In the genomic region with DNA sequence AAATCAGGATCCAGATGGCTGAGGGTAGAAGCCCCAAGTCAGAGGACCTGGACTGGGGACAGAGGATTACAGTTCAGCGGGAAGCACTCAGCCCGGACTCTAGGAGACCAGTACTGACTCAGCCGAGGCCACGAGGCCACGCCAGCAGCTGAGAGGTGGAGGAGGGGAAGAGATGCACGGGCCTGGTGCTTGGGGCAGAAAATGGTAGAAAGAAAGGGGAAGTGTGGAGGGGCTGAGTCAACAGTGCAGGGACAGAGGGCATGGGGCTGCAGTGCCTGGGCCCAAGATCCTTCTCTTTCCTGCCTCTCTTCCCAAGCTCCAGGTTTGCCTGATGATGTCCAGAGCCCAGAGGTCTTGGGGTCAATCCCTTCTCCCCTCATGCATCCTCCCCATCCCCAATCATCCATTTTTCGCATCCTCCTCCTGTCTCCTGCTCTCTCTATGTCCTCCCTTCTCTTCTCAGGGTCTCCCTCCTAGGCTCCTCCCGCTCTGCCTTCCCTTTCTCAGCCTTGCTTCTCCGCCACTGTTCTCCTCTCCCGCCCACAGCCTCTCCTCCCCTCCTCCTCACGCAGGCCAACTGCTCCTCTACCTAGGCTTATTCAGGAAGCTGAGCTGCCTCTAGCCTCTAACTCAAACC, we compare ENCODE assay signal across 9 cellular contexts. TPM values are rescaled to one million over a fixed set of nuclear protein-coding genes. Genes with fewer than 3 reads are reported as not detected.
DNase-seq lines count a peak whose midpoint lies in the region; ATAC-seq, FAIRE-seq and TF ChIP-seq lines count a peak whose summit lies in the region.
"Had no signal": no experiment of that assay in that cellular context is flagged by ENCODE, and none has a peak within 500 bp of the region (broad histone marks: within the 10 kb centered on the region; RNA-seq: fewer than 3 reads in every experiment).

No MANE protein-coding gene starts in this region.

- H3K9ac ChIP-seq in HepG2 (ENCODE audit: insufficient read depth, low read depth, low read length): no peak overlapping the region
- H3K9ac ChIP-seq: KMS-11 had no signal

- H3K4me1 ChIP-seq in HEK293 (ENCODE audit: control insufficient read depth, insufficient read depth, low read length): peaks cover 11% of the 10 kb centered on the region
- peaks cover 95% of the 10 kb centered on the region for H3K4me1 ChIP-seq in HepG2 (ENCODE audit: insufficient read depth, low read length)

- 74% methylated on average over 11 of the region's 11 CpGs for WGBS in HepG2 (ENCODE audit: low lambda C conversion rate)

- peak; percentile 90 for DNase-seq in EH (ENCODE audit: low read depth)
- DNase-seq in RPMI8226: peak; percentile 92
- peak in 57 of 61 donors; percentile 32 to 84 (median 63) for DNase-seq in caudate nucleus (lab: John Stamatoyannopoulos, UW)
- DNase-seq in HepG2 (ENCODE audit: low spot score): no peak
- DNase-seq in SW 1271 (lab: John Stamatoyannopoulos, UW): no peak
- no peak for DNase-seq in HEK293T (ENCODE audit: extremely low spot score)

- no TSS peak for BruUV-seq in HepG2 (replicated peaks; lab: Mats Ljungman, UMichigan)

- H3K9me3 ChIP-seq in HEK293 (ENCODE audit: control insufficient read depth, insufficient read depth, low read depth, low read length) (no peaks in the 10 kb centered on the region), HepG2 (ENCODE audit: low read length) (no peaks in the 10 kb centered on the region)

- peak overlapping the region; percentile 95 for H3K27ac Mint-ChIP-seq in stimulated activated naive CD8-positive, alpha-beta T cell treated with anti-CD3 and anti-CD28 coated beads, Interleukin-15, Interleukin-2, amounts not matched to agents 100 ng/mL and 50 ng/mL, for 24 hours

- H3K79me2 ChIP-seq in HepG2 (ENCODE audit: insufficient read depth, low read length): peaks cover 51% of the 10 kb centered on the region

- H3K4me1 Mint-ChIP-seq in stimulated activated naive CD8-positive, alpha-beta T cell treated with anti-CD3 and anti-CD28 coated beads, Interleukin-15, Interleukin-2, amounts not matched to agents 100 ng/mL and 50 ng/mL, for 24 hours (ENCODE audit: low read depth): peaks cover 96% of the 10 kb centered on the region

- H3K36me3 ChIP-seq in HEK293 (ENCODE audit: control insufficient read depth in 2 of 2, insufficient read depth in 1 of 2, low read length in 2 of 2): peaks cover 7 to 51% of the 10 kb centered on the region in 2 experiments; a peak in 2 of 3 replicates
- peaks cover 16 to 31% of the 10 kb centered on the region in 2 experiments; a peak in 4 of 5 replicates for H3K36me3 ChIP-seq in HepG2 (replicated peaks in 1 of 2; ENCODE audit: control insufficient read depth in 1 of 2, insufficient read depth in 2 of 2, low read length in 2 of 2)

- no peaks in the 10 kb centered on the region for H3K27me3 ChIP-seq in HepG2 (ENCODE audit: control insufficient read depth in 1 of 2, insufficient read depth in 2 of 2, low read length in 2 of 2)

- TF ChIP-seq RAD21 in HepG2 (CRISPR knock-in tag; IDR thresholded peaks at IDR 0.05): no peak

- H3K9me3 Mint-ChIP-seq in stimulated activated naive CD8-positive, alpha-beta T cell treated with anti-CD3 and anti-CD28 coated beads, Interleukin-15, Interleukin-2, amounts not matched to agents 100 ng/mL and 50 ng/mL, for 24 hours: no peaks in the 10 kb centered on the region

- POLR2A ChIA-PET in HEK293 (lab: Yijun Ruan, JAX) (no interaction called here), HepG2 (lab: Yijun Ruan, JAX) (interaction anchor here (1.3 to 5.0 kb wide), 5 partner anchors 7 to 145 kb away, joined by 3 to 64 read pairs (median 17); partner anchors contain the start of gene ARHGEF2), HEK293T (lab: Yijun Ruan, JAX) (interaction anchor here (0.9 to 1.5 kb wide), 3 partner anchors 8 to 36 kb away, joined by 3 to 7 read pairs (median 5); partner anchors contain the start of genes ARHGEF2 and KHDC4)

- in situ Hi-C loops in HepG2 (cut with HindIII; ENCODE audit: extremely low pct_ligation_motif_present, low pct_unique_long_range_greater_than_20kb): no loop called here

- TF ChIP-seq POLR2A in HepG2 (IDR thresholded peaks at IDR 0.05; ENCODE audit: insufficient read depth in 1 of 2, low read depth in 2 of 2, low read length in 2 of 2): no peak

- CTCF ChIA-PET in HEK293 (lab: Yijun Ruan, JAX) (no interaction called here), HepG2 (lab: Yijun Ruan, JAX; ENCODE audit: low intra/inter-chr PET ratio, low total read pairs) (no interaction called here), HEK293T (lab: Yijun Ruan, JAX) (no interaction called here)

- no peak for ATAC-seq in HepG2

- no peak for TF ChIP-seq CTCF in HEK293 (tag by site-specific recombination; IDR thresholded peaks at IDR 0.05)
- no peak for TF ChIP-seq CTCF in HepG2 (CRISPR knock-in tag; IDR thresholded peaks at IDR 0.05)

- intact Hi-C loops in HepG2 (cut with micrococcal nuclease; ENCODE audit: unreplicated experiment): no loop called here

- H3K36me3 Mint-ChIP-seq in stimulated activated naive CD8-positive, alpha-beta T cell treated with anti-CD3 and anti-CD28 coated beads, Interleukin-15, Interleukin-2, amounts not matched to agents 100 ng/mL and 50 ng/mL, for 24 hours (ENCODE audit: low read depth): peaks cover 83% of the 10 kb centered on the region

- H3K4me3 ChIP-seq in HEK293 (ENCODE audit: low read depth, low read length) (no peak overlapping the region), HepG2 (replicated peaks in 1 of 3; ENCODE audit: insufficient read depth in 1 of 3, low read depth in 2 of 3, low read length in 3 of 3) (no peak overlapping the region)

- H2AFZ ChIP-seq in HepG2 (ENCODE audit: low read length): no peak overlapping the region

- H4K20me1 ChIP-seq in HepG2 (ENCODE audit: insufficient read depth, low read length): peaks cover 2% of the 10 kb centered on the region; the same call in 1 of the 2 replicates

- H3K27me3 Mint-ChIP-seq in stimulated activated naive CD8-positive, alpha-beta T cell treated with anti-CD3 and anti-CD28 coated beads, Interleukin-15, Interleukin-2, amounts not matched to agents 100 ng/mL and 50 ng/mL, for 24 hours: no peaks in the 10 kb centered on the region

- no peak overlapping the region for H3K4me2 ChIP-seq in HepG2 (ENCODE audit: low read depth, low read length)
- H3K4me2 ChIP-seq: KMS-11 had no signal

- TF ChIP-seq EP300 in HepG2 (IDR thresholded peaks at IDR 0.05; ENCODE audit: low read depth in 2 of 2, low read length in 2 of 2) (no peak), HepG2 (CRISPR knock-in tag; IDR thresholded peaks at IDR 0.05; ENCODE audit: borderline replicate concordance) (no peak)

- H3K4me3 Mint-ChIP-seq in stimulated activated naive CD8-positive, alpha-beta T cell treated with anti-CD3 and anti-CD28 coated beads, Interleukin-15, Interleukin-2, amounts not matched to agents 100 ng/mL and 50 ng/mL, for 24 hours: peak overlapping the region; percentile 72

- no peak overlapping the region for H3K27ac ChIP-seq in HEK293 (ENCODE audit: extremely low read depth, low read depth, low read length)
- peak overlapping the region; percentile 98 for H3K27ac ChIP-seq in caudate nucleus (ENCODE audit: low read depth, low read length)
- no peak overlapping the region for H3K27ac ChIP-seq in HepG2 (ENCODE audit: extremely low read length, insufficient read depth, low read length)
- H3K27ac ChIP-seq: KMS-11 had no signal

- no peak for FAIRE-seq in HepG2 (lab: Jason Lieb, UNC)

RNA-seq across cellular contexts. Expression of gene ARHGEF2, which starts 7.7 kb away (rescaled TPM):
- 15.0 and 16.1 TPM in 2 replicates for total RNA-seq in HepG2 (2016; rRNA removed; fragmentation: Illumina TruSeq; extraction: Trizol)
- total RNA-seq in HepG2 (2016; cell fraction: cytosol; rRNA removed; fragmentation: Illumina TruSeq; extraction: Trizol; ENCODE audit: low read depth): 7.7 and 8.4 TPM in 2 replicates
- total RNA-seq in HepG2 (2016; cell fraction: insoluble cytoplasmic fraction; rRNA removed; fragmentation: Illumina TruSeq; extraction: Trizol): 12.9 and 18.6 TPM in 2 replicates
- 10.3 and 11.1 TPM in 2 replicates for total RNA-seq in HepG2 (2016; cell fraction: membrane; rRNA removed; fragmentation: Illumina TruSeq; extraction: Trizol)
- total RNA-seq in HepG2 (2016; cell fraction: nucleus; rRNA removed; fragmentation: Illumina TruSeq; extraction: Trizol): 13.2 and 15.5 TPM in 2 replicates
- polyA plus RNA-seq in HepG2 (2011; rRNA removed): 32.1 and 33.1 TPM in 2 replicates
- polyA plus RNA-seq in HepG2 (2011; cell fraction: cytosol; rRNA removed): 15.2 and 17.5 TPM in 2 replicates
- polyA plus RNA-seq in HepG2 (2011; cell fraction: nucleus; rRNA removed): 104 and 108 TPM in 2 replicates
- 28.0 and 37.8 TPM in 2 replicates for polyA plus RNA-seq in HepG2 (2012)
- polyA plus RNA-seq in HepG2 (2016; cell fraction: cytosol; fragmentation: Illumina TruSeq; extraction: Trizol; ENCODE audit: low read depth): 1.9 and 2.0 TPM in 2 replicates
- 13.1 and 13.4 TPM in 2 replicates for polyA plus RNA-seq in HepG2 (2016; cell fraction: insoluble cytoplasmic fraction; fragmentation: Illumina TruSeq; extraction: Trizol; ENCODE audit: low read depth)
- 3.6 and 3.8 TPM in 2 replicates for polyA plus RNA-seq in HepG2 (2016; cell fraction: membrane; fragmentation: Illumina TruSeq; extraction: Trizol; ENCODE audit: low read depth)
- polyA plus RNA-seq in HepG2 (2016; cell fraction: nucleus; fragmentation: Illumina TruSeq; extraction: Trizol; ENCODE audit: insufficient read depth, low read depth): 34.1 and 35.2 TPM in 2 replicates
- polyA minus RNA-seq in HepG2 (2011; rRNA and poly(A)+ RNA removed; ENCODE audit: low replicate concordance): 54.1 and 96.8 TPM in 2 replicates
- polyA minus RNA-seq in HepG2 (2011; cell fraction: cytosol; rRNA and poly(A)+ RNA removed): 17.6 and 19.9 TPM in 2 replicates
- polyA minus RNA-seq in HepG2 (2011; cell fraction: nucleus; rRNA and poly(A)+ RNA removed): 50.0 and 65.8 TPM in 2 replicates

RNA-seq across cellular contexts. Expression of gene RXFP4, which starts 29.2 kb away (rescaled TPM):
- 0.38 TPM in 1 of 2 replicates, not detected in the other for total RNA-seq in HepG2 (2016; rRNA removed; fragmentation: Illumina TruSeq; extraction: Trizol)
- not detected in 2 replicates for total RNA-seq in HepG2 (2016; cell fraction: cytosol; rRNA removed; fragmentation: Illumina TruSeq; extraction: Trizol; ENCODE audit: low read depth)
- total RNA-seq in HepG2 (2016; cell fraction: insoluble cytoplasmic fraction; rRNA removed; fragmentation: Illumina TruSeq; extraction: Trizol): 0.25 and 0.28 TPM in 2 replicates
- not detected in 2 replicates for total RNA-seq in HepG2 (2016; cell fraction: membrane; rRNA removed; fragmentation: Illumina TruSeq; extraction: Trizol)
- 0.31 TPM in 1 of 2 replicates, not detected in the other for total RNA-seq in HepG2 (2016; cell fraction: nucleus; rRNA removed; fragmentation: Illumina TruSeq; extraction: Trizol)
- 1.4 and 1.9 TPM in 2 replicates for polyA plus RNA-seq in HepG2 (2011; rRNA removed)
- 1.3 and 2.1 TPM in 2 replicates for polyA plus RNA-seq in HepG2 (2011; cell fraction: cytosol; rRNA removed)
- polyA plus RNA-seq in HepG2 (2011; cell fraction: nucleus; rRNA removed): 0.42 and 0.48 TPM in 2 replicates
- 0.48 and 0.72 TPM in 2 replicates for polyA plus RNA-seq in HepG2 (2012)
- polyA plus RNA-seq in HepG2 (2016; cell fraction: cytosol; fragmentation: Illumina TruSeq; extraction: Trizol; ENCODE audit: low read depth): 0.08 TPM in 1 of 2 replicates, not detected in the other
- not detected in 2 replicates for polyA plus RNA-seq in HepG2 (2016; cell fraction: insoluble cytoplasmic fraction; fragmentation: Illumina TruSeq; extraction: Trizol; ENCODE audit: low read depth)
- not detected in 2 replicates for polyA plus RNA-seq in HepG2 (2016; cell fraction: membrane; fragmentation: Illumina TruSeq; extraction: Trizol; ENCODE audit: low read depth)
- 0.64 and 0.79 TPM in 2 replicates for polyA plus RNA-seq in HepG2 (2016; cell fraction: nucleus; fragmentation: Illumina TruSeq; extraction: Trizol; ENCODE audit: insufficient read depth, low read depth)
- polyA minus RNA-seq in HepG2 (2011; rRNA and poly(A)+ RNA removed; ENCODE audit: low replicate concordance): 1.4 and 2.7 TPM in 2 replicates
- 0.49 TPM in 1 of 2 replicates, not detected in the other for polyA minus RNA-seq in HepG2 (2011; cell fraction: cytosol; rRNA and poly(A)+ RNA removed)
- polyA minus RNA-seq in HepG2 (2011; cell fraction: nucleus; rRNA and poly(A)+ RNA removed): 0.39 and 1.1 TPM in 2 replicates

RNA-seq across cellular contexts. Expression of gene KHDC4, which starts 36.4 kb away (rescaled TPM):
- total RNA-seq in HepG2 (2016; rRNA removed; fragmentation: Illumina TruSeq; extraction: Trizol): 15.9 and 33.5 TPM in 2 replicates
- 17.8 and 22.2 TPM in 2 replicates for total RNA-seq in HepG2 (2016; cell fraction: cytosol; rRNA removed; fragmentation: Illumina TruSeq; extraction: Trizol; ENCODE audit: low read depth)
- 17.1 and 30.7 TPM in 2 replicates for total RNA-seq in HepG2 (2016; cell fraction: insoluble cytoplasmic fraction; rRNA removed; fragmentation: Illumina TruSeq; extraction: Trizol)
- 16.0 and 18.2 TPM in 2 replicates for total RNA-seq in HepG2 (2016; cell fraction: membrane; rRNA removed; fragmentation: Illumina TruSeq; extraction: Trizol)
- total RNA-seq in HepG2 (2016; cell fraction: nucleus; rRNA removed; fragmentation: Illumina TruSeq; extraction: Trizol): 51.8 and 57.5 TPM in 2 replicates
- polyA plus RNA-seq in HepG2 (2011; rRNA removed): 74.5 and 92.0 TPM in 2 replicates
- 35.4 and 38.7 TPM in 2 replicates for polyA plus RNA-seq in HepG2 (2011; cell fraction: cytosol; rRNA removed)
- polyA plus RNA-seq in HepG2 (2011; cell fraction: nucleus; rRNA removed): 126 and 134 TPM in 2 replicates
- 37.2 and 38.4 TPM in 2 replicates for polyA plus RNA-seq in HepG2 (2012)
- polyA plus RNA-seq in HepG2 (2016; cell fraction: cytosol; fragmentation: Illumina TruSeq; extraction: Trizol; ENCODE audit: low read depth): 2.1 and 2.5 TPM in 2 replicates
- polyA plus RNA-seq in HepG2 (2016; cell fraction: insoluble cytoplasmic fraction; fragmentation: Illumina TruSeq; extraction: Trizol; ENCODE audit: low read depth): 14.7 and 16.3 TPM in 2 replicates
- 4.2 and 4.7 TPM in 2 replicates for polyA plus RNA-seq in HepG2 (2016; cell fraction: membrane; fragmentation: Illumina TruSeq; extraction: Trizol; ENCODE audit: low read depth)
- 113 and 121 TPM in 2 replicates for polyA plus RNA-seq in HepG2 (2016; cell fraction: nucleus; fragmentation: Illumina TruSeq; extraction: Trizol; ENCODE audit: insufficient read depth, low read depth)
- polyA minus RNA-seq in HepG2 (2011; rRNA and poly(A)+ RNA removed; ENCODE audit: low replicate concordance): 83.9 and 155 TPM in 2 replicates
- polyA minus RNA-seq in HepG2 (2011; cell fraction: cytosol; rRNA and poly(A)+ RNA removed): 19.6 and 24.9 TPM in 2 replicates
- 113 and 148 TPM in 2 replicates for polyA minus RNA-seq in HepG2 (2011; cell fraction: nucleus; rRNA and poly(A)+ RNA removed)

RNA-seq across cellular contexts. Expression of gene SSR2, which starts 50.1 kb away (rescaled TPM):
- total RNA-seq in HepG2 (2016; rRNA removed; fragmentation: Illumina TruSeq; extraction: Trizol): 150 and 284 TPM in 2 replicates
- total RNA-seq in HepG2 (2016; cell fraction: cytosol; rRNA removed; fragmentation: Illumina TruSeq; extraction: Trizol; ENCODE audit: low read depth): 92.7 and 103 TPM in 2 replicates
- total RNA-seq in HepG2 (2016; cell fraction: insoluble cytoplasmic fraction; rRNA removed; fragmentation: Illumina TruSeq; extraction: Trizol): 138 and 293 TPM in 2 replicates
- total RNA-seq in HepG2 (2016; cell fraction: membrane; rRNA removed; fragmentation: Illumina TruSeq; extraction: Trizol): 147 and 165 TPM in 2 replicates
- total RNA-seq in HepG2 (2016; cell fraction: nucleus; rRNA removed; fragmentation: Illumina TruSeq; extraction: Trizol): 188 and 211 TPM in 2 replicates
- 442 and 461 TPM in 2 replicates for polyA plus RNA-seq in HepG2 (2011; rRNA removed)
- 664 and 870 TPM in 2 replicates for polyA plus RNA-seq in HepG2 (2011; cell fraction: cytosol; rRNA removed)
- polyA plus RNA-seq in HepG2 (2011; cell fraction: nucleus; rRNA removed): 174 and 212 TPM in 2 replicates
- 199 and 208 TPM in 2 replicates for polyA plus RNA-seq in HepG2 (2012)
- 105 and 112 TPM in 2 replicates for polyA plus RNA-seq in HepG2 (2016; cell fraction: cytosol; fragmentation: Illumina TruSeq; extraction: Trizol; ENCODE audit: low read depth)
- 153 and 154 TPM in 2 replicates for polyA plus RNA-seq in HepG2 (2016; cell fraction: insoluble cytoplasmic fraction; fragmentation: Illumina TruSeq; extraction: Trizol; ENCODE audit: low read depth)
- polyA plus RNA-seq in HepG2 (2016; cell fraction: membrane; fragmentation: Illumina TruSeq; extraction: Trizol; ENCODE audit: low read depth): 145 and 154 TPM in 2 replicates
- polyA plus RNA-seq in HepG2 (2016; cell fraction: nucleus; fragmentation: Illumina TruSeq; extraction: Trizol; ENCODE audit: insufficient read depth, low read depth): 326 and 354 TPM in 2 replicates
- 359 and 489 TPM in 2 replicates for polyA minus RNA-seq in HepG2 (2011; rRNA and poly(A)+ RNA removed; ENCODE audit: low replicate concordance)
- 105 and 115 TPM in 2 replicates for polyA minus RNA-seq in HepG2 (2011; cell fraction: cytosol; rRNA and poly(A)+ RNA removed)
- polyA minus RNA-seq in HepG2 (2011; cell fraction: nucleus; rRNA and poly(A)+ RNA removed): 44.5 and 56.7 TPM in 2 replicates

RNA-seq across cellular contexts. Expression of gene RIT1, which starts 59.5 kb away (rescaled TPM):
- 12.2 and 15.9 TPM in 2 replicates for total RNA-seq in HepG2 (2016; rRNA removed; fragmentation: Illumina TruSeq; extraction: Trizol)
- 1.8 and 2.7 TPM in 2 replicates for total RNA-seq in HepG2 (2016; cell fraction: cytosol; rRNA removed; fragmentation: Illumina TruSeq; extraction: Trizol; ENCODE audit: low read depth)
- total RNA-seq in HepG2 (2016; cell fraction: insoluble cytoplasmic fraction; rRNA removed; fragmentation: Illumina TruSeq; extraction: Trizol): 12.0 and 18.3 TPM in 2 replicates
- 3.7 and 5.0 TPM in 2 replicates for total RNA-seq in HepG2 (2016; cell fraction: membrane; rRNA removed; fragmentation: Illumina TruSeq; extraction: Trizol)
- total RNA-seq in HepG2 (2016; cell fraction: nucleus; rRNA removed; fragmentation: Illumina TruSeq; extraction: Trizol): 5.1 and 6.9 TPM in 2 replicates
- polyA plus RNA-seq in HepG2 (2011; rRNA removed): 29.3 and 32.2 TPM in 2 replicates
- 27.0 and 36.8 TPM in 2 replicates for polyA plus RNA-seq in HepG2 (2011; cell fraction: cytosol; rRNA removed)
- polyA plus RNA-seq in HepG2 (2011; cell fraction: nucleus; rRNA removed): 10.2 and 15.6 TPM in 2 replicates
- 14.8 and 19.9 TPM in 2 replicates for polyA plus RNA-seq in HepG2 (2012)
- 1.3 and 1.4 TPM in 2 replicates for polyA plus RNA-seq in HepG2 (2016; cell fraction: cytosol; fragmentation: Illumina TruSeq; extraction: Trizol; ENCODE audit: low read depth)
- 12.1 and 13.9 TPM in 2 replicates for polyA plus RNA-seq in HepG2 (2016; cell fraction: insoluble cytoplasmic fraction; fragmentation: Illumina TruSeq; extraction: Trizol; ENCODE audit: low read depth)
- polyA plus RNA-seq in HepG2 (2016; cell fraction: membrane; fragmentation: Illumina TruSeq; extraction: Trizol; ENCODE audit: low read depth): 1.8 and 2.0 TPM in 2 replicates
- polyA plus RNA-seq in HepG2 (2016; cell fraction: nucleus; fragmentation: Illumina TruSeq; extraction: Trizol; ENCODE audit: insufficient read depth, low read depth): 13.6 and 15.1 TPM in 2 replicates
- 23.7 and 26.0 TPM in 2 replicates for polyA minus RNA-seq in HepG2 (2011; rRNA and poly(A)+ RNA removed; ENCODE audit: low replicate concordance)
- 16.1 and 17.4 TPM in 2 replicates for polyA minus RNA-seq in HepG2 (2011; cell fraction: cytosol; rRNA and poly(A)+ RNA removed)
- polyA minus RNA-seq in HepG2 (2011; cell fraction: nucleus; rRNA and poly(A)+ RNA removed): 11.6 and 20.5 TPM in 2 replicates

Comparison
In these comparisons a context has a peak if more than half of its experiments do, and no peak if none do; other contexts are left out.
1. DNase-seq: peak in EH (single experiment), RPMI8226 (single experiment) and caudate nucleus (57 of 61); none in HepG2 (single experiment), SW 1271 (0 of 2) and HEK293T (single experiment).